Comparison of ENCODE assay signal across 19 cellular contexts in genomic region chr6:136611133-136611532, GRCh38.
"Had no signal": no experiment of that assay in that cellular context is flagged by ENCODE, and none has a peak within 500 bp of the region (broad histone marks: within the 10 kb centered on the region; RNA-seq: fewer than 3 reads in every experiment).

No MANE protein-coding gene starts in this region.

- H3K9me3 ChIP-seq: esophagus squamous epithelium had no signal

- H3K4me3 ChIP-seq: cardiac muscle cell, dorsolateral prefrontal cortex, esophagus squamous epithelium, smooth muscle cell had no signal

- H3K9me3 Mint-ChIP-seq: activated naive CD4-positive, alpha-beta T cell treated with anti-CD3 and anti-CD28 coated beads, Interleukin-2, amount 10 ng/mL, durations not matched to agents 7 days and 5 days; natural killer cell treated with Interleukin-12 subunit alpha and Interleukin-12 subunit beta and Interleukin-15 and Interleukin-18, amount 100 ng/mL, for 72 hours had no signal

- DNase-seq: activated CD4-positive, alpha-beta T cell treated with anti-CD3 and anti-CD28 coated beads for 1 hour; activated CD4-positive, alpha-beta T cell treated with anti-CD3 and anti-CD28 coated beads, Interleukin-2, amount 50 U/mL, for 48 hours; activated CD8-positive, alpha-beta memory T cell treated with anti-CD3 and anti-CD28 coated beads, Interleukin-2, amount 10 ng/mL, durations not matched to agents 7 days and 5 days; activated naive CD4-positive, alpha-beta T cell treated with anti-CD3 and anti-CD28 coated beads, Interleukin-2, amount 10 ng/mL, durations not matched to agents 7 days and 5 days; activated T-cell treated with anti-CD3 and anti-CD28 coated beads, Interleukin-2, amount 50 U/mL, for 1 hour; dorsolateral prefrontal cortex; esophagus squamous epithelium; foreskin keratinocyte; glutamatergic neuron; kidney glomerular epithelial cell; right cardiac atrium; stimulated activated CD4-positive, alpha-beta T cell treated with anti-CD3 and anti-CD28 coated beads, Interleukin-4, amount 100 ng/mL, for 4 hours; stimulated activated CD8-positive, alpha-beta memory T cell treated with anti-CD3 and anti-CD28 coated beads, Interleukin-4, amount 100 ng/mL, for 48 hours; stimulated activated naive CD4-positive, alpha-beta T cell treated with Interleukin-2 at 50 U/mL for 16 hours; T-helper 9 cell; trophoblast cell had no signal

- H3K27me3 ChIP-seq: cardiac muscle cell, dorsolateral prefrontal cortex, esophagus squamous epithelium, foreskin keratinocyte had no signal

- H3K4me3 Mint-ChIP-seq: activated CD8-positive, alpha-beta memory T cell treated with anti-CD3 and anti-CD28 coated beads, Interleukin-2, amount 10 ng/mL, durations not matched to agents 7 days and 5 days; activated naive CD4-positive, alpha-beta T cell treated with anti-CD3 and anti-CD28 coated beads, Interleukin-2, amount 10 ng/mL, durations not matched to agents 7 days and 5 days had no signal

- H3K27ac Mint-ChIP-seq: activated CD8-positive, alpha-beta memory T cell treated with anti-CD3 and anti-CD28 coated beads, Interleukin-2, amount 10 ng/mL, durations not matched to agents 7 days and 5 days; activated naive CD4-positive, alpha-beta T cell treated with anti-CD3 and anti-CD28 coated beads, Interleukin-2, amount 10 ng/mL, durations not matched to agents 7 days and 5 days had no signal

- H3K27me3 Mint-ChIP-seq: activated CD8-positive, alpha-beta memory T cell treated with anti-CD3 and anti-CD28 coated beads, Interleukin-2, amount 10 ng/mL, durations not matched to agents 7 days and 5 days; activated naive CD4-positive, alpha-beta T cell treated with anti-CD3 and anti-CD28 coated beads, Interleukin-2, amount 10 ng/mL, durations not matched to agents 7 days and 5 days; natural killer cell treated with Interleukin-12 subunit alpha and Interleukin-12 subunit beta and Interleukin-15 and Interleukin-18, amount 100 ng/mL, for 72 hours had no signal

- H3K4me2 ChIP-seq: smooth muscle cell had no signal

- H3K36me3 ChIP-seq: cardiac muscle cell had no signal

- H3K27ac ChIP-seq: cardiac muscle cell, foreskin keratinocyte had no signal
